In the genomic region with DNA sequence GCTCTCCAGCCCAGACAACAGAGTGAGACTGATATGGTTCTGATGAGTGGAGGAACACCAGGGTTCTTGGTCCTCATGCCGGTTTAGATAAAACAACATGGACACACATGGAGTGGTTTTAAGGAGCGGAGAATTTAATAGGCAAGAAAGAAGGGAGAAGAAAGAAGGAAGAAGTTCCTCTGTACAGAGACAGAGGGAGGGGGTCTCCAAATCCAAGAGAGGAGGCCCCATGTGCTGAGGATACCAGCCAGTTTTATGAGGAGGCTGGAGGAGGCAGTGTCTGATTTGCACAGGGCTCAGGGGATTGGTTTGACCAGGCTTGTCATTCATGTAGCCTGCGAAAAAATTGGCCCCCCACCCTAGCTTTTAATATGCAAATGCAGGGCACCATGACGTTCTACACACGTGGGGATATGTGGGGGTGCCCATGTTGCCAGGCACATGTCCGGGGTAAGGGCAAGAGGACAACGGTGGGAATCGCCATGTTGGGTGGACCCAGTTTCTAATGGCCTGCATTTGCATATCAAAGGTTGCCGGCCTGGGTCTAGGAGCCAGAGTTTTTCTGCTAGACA, we compare ENCODE assay signal across 9 cellular contexts. TPM values are rescaled to one million over a fixed set of nuclear protein-coding genes. Genes with fewer than 3 reads are reported as not detected.
"Had no signal": no experiment of that assay in that cellular context is flagged by ENCODE, and none has a peak within 500 bp of the region (broad histone marks: within the 10 kb centered on the region; RNA-seq: fewer than 3 reads in every experiment).

No MANE protein-coding gene starts in this region.

RNA-seq across cellular contexts. Expression of gene FAM9C, which starts 39.4 kb away (rescaled TPM):
- total RNA-seq: dermis blood vessel endothelial cell, hepatocyte, kidney epithelial cell, liver, mesenteric fat pad, progenitor cell of endocrine pancreas, right cardiac atrium had no signal
- polyA plus RNA-seq: esophagus, hepatocyte, liver, small intestine had no signal
